Comparison of ENCODE assay signal across 10 cellular contexts in the genomic region with DNA sequence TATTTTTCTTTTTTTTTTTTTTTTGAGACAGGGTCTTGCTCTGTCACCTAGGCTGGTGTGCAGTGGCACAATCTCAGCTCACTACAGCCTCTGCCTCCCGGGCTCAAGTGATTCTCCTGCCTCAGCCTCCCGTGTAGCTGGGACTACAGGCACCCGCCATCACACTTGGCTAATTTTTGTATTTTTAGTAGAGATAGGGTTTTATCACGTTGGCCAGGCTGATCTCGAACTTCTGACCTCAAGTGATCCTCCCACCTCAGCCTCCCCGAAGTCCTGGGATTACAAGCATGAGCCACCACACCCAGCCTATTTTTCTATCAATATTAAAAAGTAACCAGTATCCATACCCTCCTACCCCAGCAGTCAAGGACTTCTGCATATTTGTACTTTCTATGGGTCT. TPM values are rescaled to one million over a fixed set of nuclear protein-coding genes. Genes with fewer than 3 reads are reported as not detected.
"Had no signal": no experiment of that assay in that cellular context is flagged by ENCODE, and none has a peak within 500 bp of the region (broad histone marks: within the 10 kb centered on the region; RNA-seq: fewer than 3 reads in every experiment).

No MANE protein-coding gene starts in this region.

RNA-seq across cellular contexts. Expression of a gene that starts 15.6 kb away (rescaled TPM):
- total RNA-seq: kidney epithelial cell, lung microvascular endothelial cell, mammary epithelial cell had no signal
- polyA plus RNA-seq: hepatocyte, keratinocyte, mammary epithelial cell had no signal

RNA-seq across cellular contexts. Expression of a gene that starts 21.9 kb away (rescaled TPM):
- polyA plus RNA-seq: immature natural killer cell had no signal

RNA-seq across cellular contexts. Expression of a gene that starts 22.6 kb away (rescaled TPM):
- total RNA-seq: left lobe of liver, left ventricle myocardium inferior, liver, lung microvascular endothelial cell, mononuclear cell had no signal
- polyA plus RNA-seq: immature natural killer cell, keratinocyte, liver, mammary epithelial cell had no signal

RNA-seq across cellular contexts. Expression of a gene that starts 23.1 kb away (rescaled TPM):
- total RNA-seq: lung microvascular endothelial cell had no signal
